1 cellular context compared by ENCODE assay signal in the genomic region with DNA sequence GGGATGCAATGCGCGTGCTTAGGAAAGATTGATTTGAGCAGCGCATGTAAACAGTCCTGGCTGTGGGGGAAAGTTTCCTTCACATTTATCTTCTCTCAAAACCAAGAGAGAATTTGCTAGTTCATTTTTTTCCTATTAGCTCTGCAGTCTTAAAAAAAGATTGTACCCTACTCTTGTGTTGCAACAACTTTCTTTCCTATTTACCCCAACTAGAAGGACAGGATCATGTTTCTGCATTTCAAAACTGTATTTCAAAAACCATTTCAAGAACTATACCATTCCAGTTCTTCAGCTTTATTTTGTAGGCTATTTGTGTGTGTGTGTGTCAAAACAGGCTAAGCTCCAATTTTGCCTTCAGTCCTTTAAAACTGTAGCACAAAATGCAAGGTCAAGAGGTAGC.
TF ChIP-seq lines count a peak whose summit lies in the region.

No MANE protein-coding gene starts in this region.

TF ChIP-seq in GM23338, 12 proteins besides CTCF, POLR2A, EP300 and RAD21 (continued from another document):
- TF ChIP-seq, protein P1, sequence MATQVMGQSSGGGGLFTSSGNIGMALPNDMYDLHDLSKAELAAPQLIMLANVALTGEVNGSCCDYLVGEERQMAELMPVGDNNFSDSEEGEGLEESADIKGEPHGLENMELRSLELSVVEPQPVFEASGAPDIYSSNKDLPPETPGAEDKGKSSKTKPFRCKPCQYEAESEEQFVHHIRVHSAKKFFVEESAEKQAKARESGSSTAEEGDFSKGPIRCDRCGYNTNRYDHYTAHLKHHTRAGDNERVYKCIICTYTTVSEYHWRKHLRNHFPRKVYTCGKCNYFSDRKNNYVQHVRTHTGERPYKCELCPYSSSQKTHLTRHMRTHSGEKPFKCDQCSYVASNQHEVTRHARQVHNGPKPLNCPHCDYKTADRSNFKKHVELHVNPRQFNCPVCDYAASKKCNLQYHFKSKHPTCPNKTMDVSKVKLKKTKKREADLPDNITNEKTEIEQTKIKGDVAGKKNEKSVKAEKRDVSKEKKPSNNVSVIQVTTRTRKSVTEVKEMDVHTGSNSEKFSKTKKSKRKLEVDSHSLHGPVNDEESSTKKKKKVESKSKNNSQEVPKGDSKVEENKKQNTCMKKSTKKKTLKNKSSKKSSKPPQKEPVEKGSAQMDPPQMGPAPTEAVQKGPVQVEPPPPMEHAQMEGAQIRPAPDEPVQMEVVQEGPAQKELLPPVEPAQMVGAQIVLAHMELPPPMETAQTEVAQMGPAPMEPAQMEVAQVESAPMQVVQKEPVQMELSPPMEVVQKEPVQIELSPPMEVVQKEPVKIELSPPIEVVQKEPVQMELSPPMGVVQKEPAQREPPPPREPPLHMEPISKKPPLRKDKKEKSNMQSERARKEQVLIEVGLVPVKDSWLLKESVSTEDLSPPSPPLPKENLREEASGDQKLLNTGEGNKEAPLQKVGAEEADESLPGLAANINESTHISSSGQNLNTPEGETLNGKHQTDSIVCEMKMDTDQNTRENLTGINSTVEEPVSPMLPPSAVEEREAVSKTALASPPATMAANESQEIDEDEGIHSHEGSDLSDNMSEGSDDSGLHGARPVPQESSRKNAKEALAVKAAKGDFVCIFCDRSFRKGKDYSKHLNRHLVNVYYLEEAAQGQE (IDR thresholded peaks at IDR 0.05; ENCODE audit: unreplicated experiment) = no peak
- TF ChIP-seq, protein P2, sequence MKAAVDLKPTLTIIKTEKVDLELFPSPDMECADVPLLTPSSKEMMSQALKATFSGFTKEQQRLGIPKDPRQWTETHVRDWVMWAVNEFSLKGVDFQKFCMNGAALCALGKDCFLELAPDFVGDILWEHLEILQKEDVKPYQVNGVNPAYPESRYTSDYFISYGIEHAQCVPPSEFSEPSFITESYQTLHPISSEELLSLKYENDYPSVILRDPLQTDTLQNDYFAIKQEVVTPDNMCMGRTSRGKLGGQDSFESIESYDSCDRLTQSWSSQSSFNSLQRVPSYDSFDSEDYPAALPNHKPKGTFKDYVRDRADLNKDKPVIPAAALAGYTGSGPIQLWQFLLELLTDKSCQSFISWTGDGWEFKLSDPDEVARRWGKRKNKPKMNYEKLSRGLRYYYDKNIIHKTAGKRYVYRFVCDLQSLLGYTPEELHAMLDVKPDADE (IDR thresholded peaks at IDR 0.05) = no peak
- no peak for TF ChIP-seq ZNF114 (CRISPR knock-in tag; IDR thresholded peaks at IDR 0.05)
- TF ChIP-seq, protein P3, sequence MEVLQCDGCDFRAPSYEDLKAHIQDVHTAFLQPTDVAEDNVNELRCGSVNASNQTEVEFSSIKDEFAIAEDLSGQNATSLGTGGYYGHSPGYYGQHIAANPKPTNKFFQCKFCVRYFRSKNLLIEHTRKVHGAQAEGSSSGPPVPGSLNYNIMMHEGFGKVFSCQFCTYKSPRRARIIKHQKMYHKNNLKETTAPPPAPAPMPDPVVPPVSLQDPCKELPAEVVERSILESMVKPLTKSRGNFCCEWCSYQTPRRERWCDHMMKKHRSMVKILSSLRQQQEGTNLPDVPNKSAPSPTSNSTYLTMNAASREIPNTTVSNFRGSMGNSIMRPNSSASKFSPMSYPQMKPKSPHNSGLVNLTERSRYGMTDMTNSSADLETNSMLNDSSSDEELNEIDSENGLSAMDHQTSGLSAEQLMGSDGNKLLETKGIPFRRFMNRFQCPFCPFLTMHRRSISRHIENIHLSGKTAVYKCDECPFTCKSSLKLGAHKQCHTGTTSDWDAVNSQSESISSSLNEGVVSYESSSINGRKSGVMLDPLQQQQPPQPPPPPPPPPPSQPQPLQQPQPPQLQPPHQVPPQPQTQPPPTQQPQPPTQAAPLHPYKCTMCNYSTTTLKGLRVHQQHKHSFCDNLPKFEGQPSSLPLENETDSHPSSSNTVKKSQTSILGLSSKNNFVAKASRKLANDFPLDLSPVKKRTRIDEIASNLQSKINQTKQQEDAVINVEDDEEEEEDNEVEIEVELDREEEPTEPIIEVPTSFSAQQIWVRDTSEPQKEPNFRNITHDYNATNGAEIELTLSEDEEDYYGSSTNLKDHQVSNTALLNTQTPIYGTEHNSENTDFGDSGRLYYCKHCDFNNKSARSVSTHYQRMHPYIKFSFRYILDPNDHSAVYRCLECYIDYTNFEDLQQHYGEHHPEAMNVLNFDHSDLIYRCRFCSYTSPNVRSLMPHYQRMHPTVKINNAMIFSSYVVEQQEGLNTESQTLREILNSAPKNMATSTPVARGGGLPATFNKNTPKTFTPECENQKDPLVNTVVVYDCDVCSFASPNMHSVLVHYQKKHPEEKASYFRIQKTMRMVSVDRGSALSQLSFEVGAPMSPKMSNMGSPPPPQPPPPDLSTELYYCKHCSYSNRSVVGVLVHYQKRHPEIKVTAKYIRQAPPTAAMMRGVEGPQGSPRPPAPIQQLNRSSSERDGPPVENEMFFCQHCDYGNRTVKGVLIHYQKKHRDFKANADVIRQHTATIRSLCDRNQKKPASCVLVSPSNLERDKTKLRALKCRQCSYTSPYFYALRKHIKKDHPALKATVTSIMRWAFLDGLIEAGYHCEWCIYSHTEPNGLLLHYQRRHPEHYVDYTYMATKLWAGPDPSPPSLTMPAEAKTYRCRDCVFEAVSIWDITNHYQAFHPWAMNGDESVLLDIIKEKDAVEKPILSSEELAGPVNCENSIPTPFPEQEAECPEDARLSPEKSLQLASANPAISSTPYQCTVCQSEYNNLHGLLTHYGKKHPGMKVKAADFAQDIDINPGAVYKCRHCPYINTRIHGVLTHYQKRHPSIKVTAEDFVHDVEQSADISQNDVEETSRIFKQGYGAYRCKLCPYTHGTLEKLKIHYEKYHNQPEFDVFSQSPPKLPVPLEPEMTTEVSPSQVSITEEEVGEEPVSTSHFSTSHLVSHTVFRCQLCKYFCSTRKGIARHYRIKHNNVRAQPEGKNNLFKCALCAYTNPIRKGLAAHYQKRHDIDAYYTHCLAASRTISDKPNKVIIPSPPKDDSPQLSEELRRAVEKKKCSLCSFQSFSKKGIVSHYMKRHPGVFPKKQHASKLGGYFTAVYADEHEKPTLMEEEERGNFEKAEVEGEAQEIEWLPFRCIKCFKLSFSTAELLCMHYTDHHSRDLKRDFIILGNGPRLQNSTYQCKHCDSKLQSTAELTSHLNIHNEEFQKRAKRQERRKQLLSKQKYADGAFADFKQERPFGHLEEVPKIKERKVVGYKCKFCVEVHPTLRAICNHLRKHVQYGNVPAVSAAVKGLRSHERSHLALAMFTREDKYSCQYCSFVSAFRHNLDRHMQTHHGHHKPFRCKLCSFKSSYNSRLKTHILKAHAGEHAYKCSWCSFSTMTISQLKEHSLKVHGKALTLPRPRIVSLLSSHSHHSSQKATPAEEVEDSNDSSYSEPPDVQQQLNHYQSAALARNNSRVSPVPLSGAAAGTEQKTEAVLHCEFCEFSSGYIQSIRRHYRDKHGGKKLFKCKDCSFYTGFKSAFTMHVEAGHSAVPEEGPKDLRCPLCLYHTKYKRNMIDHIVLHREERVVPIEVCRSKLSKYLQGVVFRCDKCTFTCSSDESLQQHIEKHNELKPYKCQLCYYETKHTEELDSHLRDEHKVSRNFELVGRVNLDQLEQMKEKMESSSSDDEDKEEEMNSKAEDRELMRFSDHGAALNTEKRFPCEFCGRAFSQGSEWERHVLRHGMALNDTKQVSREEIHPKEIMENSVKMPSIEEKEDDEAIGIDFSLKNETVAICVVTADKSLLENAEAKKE (CRISPR knock-in tag; IDR thresholded peaks at IDR 0.05) = no peak
- no peak for TF ChIP-seq CREB1 (CRISPR knock-in tag; IDR thresholded peaks at IDR 0.05; ENCODE audit: low read depth)
